9 cellular contexts compared by ENCODE assay signal in the genomic region with DNA sequence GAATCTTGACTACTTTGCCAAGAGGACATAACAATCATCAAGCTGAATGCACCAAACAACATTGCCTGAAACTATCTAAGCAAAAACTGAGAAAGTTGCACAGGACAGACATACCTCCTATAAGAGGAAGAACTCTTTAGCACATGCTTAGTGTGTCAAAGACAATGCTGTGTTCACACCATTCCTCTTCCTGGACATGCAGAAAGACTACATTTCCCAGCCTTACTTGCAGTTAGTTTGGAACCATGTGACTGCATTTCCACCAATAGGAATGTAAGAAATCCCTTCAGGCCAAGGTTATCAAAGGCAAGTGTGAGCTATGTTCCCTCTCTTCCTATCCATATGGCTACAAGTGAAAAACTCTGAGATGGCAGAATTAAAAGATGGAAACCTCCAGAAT. TPM values are rescaled to one million over a fixed set of nuclear protein-coding genes. Genes with fewer than 3 reads are reported as not detected.
"Had no signal": no experiment of that assay in that cellular context is flagged by ENCODE, and none has a peak within 500 bp of the region (broad histone marks: within the 10 kb centered on the region; RNA-seq: fewer than 3 reads in every experiment).

No MANE protein-coding gene starts in this region.

RNA-seq across cellular contexts. Expression of a gene that starts 45.4 kb away (rescaled TPM):
- total RNA-seq: activated CD4-positive, alpha-beta memory T cell treated with anti-CD3 and anti-CD28 coated beads for 36 hours; activated CD4-positive, alpha-beta memory T cell treated with anti-CD3 and anti-CD28 coated beads, Interleukin-2, amount 10 ng/mL, durations not matched to agents 7 days and 5 days; activated CD4-positive, alpha-beta T cell treated with anti-CD3 and anti-CD28 coated beads for 36 hours; activated CD4-positive, alpha-beta T cell treated with anti-CD3 and anti-CD28 coated beads, Interleukin-2, amount 10 ng/mL, durations not matched to agents 24 days and 14 days; activated CD8-positive, alpha-beta memory T cell treated with anti-CD3 and anti-CD28 coated beads for 36 hours; activated CD8-positive, alpha-beta memory T cell treated with anti-CD3 and anti-CD28 coated beads, Interleukin-2, amount 10 ng/mL, durations not matched to agents 7 days and 5 days; activated CD8-positive, alpha-beta T cell treated with anti-CD3 and anti-CD28 coated beads, Interleukin-2, amount 10 ng/mL, durations not matched to agents 7 days and 5 days; T-helper 1 cell treated with Interleukin-12 subunit alpha and Interleukin-12 subunit beta and Interleukin-4 antibody, amounts not matched to agents 30 ng/mL and 1 ng/mL, for 36 hours; T-helper 2 cell treated with Interferon-gamma antibody and Interleukin-4, amounts not matched to agents 100 ng/mL and 5 ng/mL, for 36 hours had no signal
